Comparison of ENCODE assay signal across 8 cellular contexts in the genomic region with DNA sequence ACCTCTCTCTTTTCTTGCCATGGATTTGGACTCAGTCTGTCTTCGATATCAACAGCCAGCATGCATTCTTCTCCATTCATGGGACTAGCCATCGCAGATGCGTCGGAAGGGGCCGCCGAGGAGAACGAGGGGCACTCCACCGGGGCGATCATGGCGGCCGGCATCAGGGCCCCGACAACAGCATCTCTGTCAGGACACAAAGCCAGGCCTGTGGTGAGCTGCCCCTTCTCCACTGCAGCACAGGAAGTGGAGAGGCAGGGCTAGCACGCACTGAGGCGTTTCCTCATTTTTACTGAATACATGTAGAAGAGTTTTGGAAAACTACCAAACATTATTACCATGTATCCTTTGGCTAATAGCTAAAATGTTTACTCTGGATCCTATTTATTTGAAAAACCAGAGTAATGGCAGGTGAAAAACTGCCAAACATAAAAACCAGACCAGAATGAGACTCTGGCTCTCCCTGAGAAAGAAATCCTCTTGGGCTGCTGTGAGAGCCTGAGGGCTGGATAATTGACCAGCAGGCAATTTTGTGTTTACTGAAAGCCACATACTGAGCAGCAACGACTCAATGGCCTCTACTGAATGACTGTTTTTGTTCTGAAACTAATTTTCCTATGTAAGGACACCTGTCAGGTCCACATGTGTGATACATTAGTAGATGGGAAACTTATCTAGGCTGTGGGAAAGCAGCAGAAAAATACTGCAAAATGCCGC.
DNase-seq lines count a peak whose midpoint lies in the region; ATAC-seq and TF ChIP-seq lines count a peak whose summit lies in the region.
"Not testable (repeated sequence)": the region's sequence is repeated elsewhere in the genome, so short reads cannot be mapped to it uniquely, and the experiment has no call there.

No MANE protein-coding gene starts in this region.

- not testable (repeated sequence) for H3K4me2 ChIP-seq in H9 (ENCODE audit: insufficient read depth, insufficient read length, low read length); neural cell (ENCODE audit: low read length)

- not testable (repeated sequence) for H2BK15ac ChIP-seq in H9 (ENCODE audit: low read depth, low read length)

- not testable (repeated sequence) for H3K18ac ChIP-seq in H9 (ENCODE audit: insufficient read length, low read depth, low read length)

- not testable (repeated sequence) for H2BK5ac ChIP-seq in H9 (ENCODE audit: insufficient read length, low read length)

- H3K23ac ChIP-seq in H9 (ENCODE audit: insufficient read length, low read depth, low read length), result not testable (repeated sequence)

- H3K36me3 ChIP-seq in neural cell (ENCODE audit: insufficient read depth, low read length), result not testable (repeated sequence)

- no CpG with 5 or more reads among the region's 16 CpGs for WGBS in H9 (ENCODE audit: extremely low coverage, insufficient read length, low lambda C conversion rate)

- H3K14ac ChIP-seq in H9 (ENCODE audit: insufficient read depth, low read length), result not testable (repeated sequence)

- not testable (repeated sequence) for H2AK5ac ChIP-seq in H9 (ENCODE audit: insufficient read length, low read length)

- not testable (repeated sequence) for H3F3A ChIP-seq in neural cell (ENCODE audit: insufficient read depth, low read length, poor library complexity, severe bottlenecking)

- not testable (repeated sequence) for H4K20me1 ChIP-seq in H9 (ENCODE audit: control insufficient read depth, insufficient read depth, insufficient read length); neural cell (ENCODE audit: insufficient read depth)

- not testable (repeated sequence) for TF ChIP-seq RAD21 in neural cell (conservative IDR thresholded peaks at IDR 0.05)

- not testable (repeated sequence) for H3K4me1 ChIP-seq in H9 (ENCODE audit: insufficient read depth, low read length)

- H3K79me2 ChIP-seq in H9 (ENCODE audit: insufficient read depth, low read length); neural cell (replicated peaks; ENCODE audit: insufficient read depth, low read length): not testable (repeated sequence)

- H2BK12ac ChIP-seq in H9 (ENCODE audit: insufficient read length, low read depth, low read length), result not testable (repeated sequence)

- H3K4me3 ChIP-seq in neural cell (ENCODE audit: low read length), result not testable (repeated sequence)

- not testable (repeated sequence) for H4K5ac ChIP-seq in H9 (ENCODE audit: insufficient read length, low read depth, low read length)

- H3K27me3 Mint-ChIP-seq in H9 (ENCODE audit: low read depth); activated T-cell treated with anti-CD3 and anti-CD28 coated beads, Interleukin-2, amount 50 U/mL, for 72 hours (ENCODE audit: low read depth); type B pancreatic cell: not testable (repeated sequence)

- TF ChIP-seq CTCF in H9 (conservative IDR thresholded peaks at IDR 0.05); neural cell (IDR thresholded peaks at IDR 0.05; ENCODE audit: poor library complexity, severe bottlenecking); type B pancreatic cell (conservative IDR thresholded peaks at IDR 0.05): not testable (repeated sequence)

- not testable (repeated sequence) for H2BK20ac ChIP-seq in H9 (ENCODE audit: low read depth, low read length, poor library complexity, severe bottlenecking)

- H3K9ac ChIP-seq in H9 (ENCODE audit: extremely low read depth, insufficient read length, low read length); neural cell (ENCODE audit: low read length): not testable (repeated sequence)

- not testable (repeated sequence) for H3K9me3 Mint-ChIP-seq in H9; activated T-cell treated with anti-CD3 and anti-CD28 coated beads, Interleukin-2, amount 50 U/mL, for 72 hours; type B pancreatic cell

- H3K36me3 Mint-ChIP-seq in H9 (ENCODE audit: insufficient read depth in 1 of 3, low read depth in 3 of 3) (peaks cover 54 to 71% (median 63%) of the 10 kb centered on the region in 3 experiments; a peak in 6 of 7 replicates), type B pancreatic cell (peaks cover 39% of the 10 kb centered on the region)
- peaks cover 7 to 26% of the 10 kb centered on the region in 2 donors for H3K36me3 Mint-ChIP-seq in activated T-cell treated with anti-CD3 and anti-CD28 coated beads, Interleukin-2, amount 50 U/mL, for 72 hours (ENCODE audit: insufficient read depth in 2 of 2)

- not testable (repeated sequence) for H3K9me3 ChIP-seq in H9 (ENCODE audit: control insufficient read depth, low read depth, low read length); neural cell (ENCODE audit: low read length)

- not testable (repeated sequence) for H4K8ac ChIP-seq in H9 (replicated peaks; ENCODE audit: insufficient read length, low read depth, low read length)

- not testable (repeated sequence) for H4K91ac ChIP-seq in H9 (ENCODE audit: insufficient read length, low read depth, low read length)

- not testable (repeated sequence) for H2AFZ ChIP-seq in H9 (ENCODE audit: low read length); neural cell (ENCODE audit: low read depth, low read length)

- H3K23me2 ChIP-seq in H9 (ENCODE audit: insufficient read length, low read depth, low read length, poor library complexity, severe bottlenecking), result not testable (repeated sequence)

- not testable (repeated sequence) for H3K4me3 Mint-ChIP-seq in H9, type B pancreatic cell
- H3K4me3 Mint-ChIP-seq in activated T-cell treated with anti-CD3 and anti-CD28 coated beads, Interleukin-2, amount 50 U/mL, for 72 hours, result peak overlapping the region in 1 of 2 donors; percentile 20

- ATAC-seq in activated T-cell treated with anti-CD3 and anti-CD28 coated beads, Interleukin-2, amount 50 U/mL, for 72 hours (replicated peaks in 1 of 2), result not testable (repeated sequence)

- H3K4me1 Mint-ChIP-seq in H9, result peaks cover 8 to 13% of the 10 kb centered on the region in 2 experiments
- H3K4me1 Mint-ChIP-seq in activated T-cell treated with anti-CD3 and anti-CD28 coated beads, Interleukin-2, amount 50 U/mL, for 72 hours (ENCODE audit: low read depth); type B pancreatic cell (ENCODE audit: unreplicated experiment): not testable (repeated sequence)

- not testable (repeated sequence) for H3K9me2 ChIP-seq in neural cell (ENCODE audit: insufficient read depth, low read length)

- H3K27me3 ChIP-seq in H9 (ENCODE audit: insufficient read depth, low read length); neural cell (ENCODE audit: insufficient read depth, low read depth, low read length): not testable (repeated sequence)

- not testable (repeated sequence) for DNase-seq in H9; activated T-cell treated with anti-CD3 and anti-CD28 coated beads, Interleukin-2, amount 50 U/mL, for 72 hours; type B pancreatic cell (ENCODE audit: extremely low spot score, unreplicated experiment)
- DNase-seq in NCI-H1417 (lab: John Stamatoyannopoulos, UW) (peak in 2 of 3 experiments; percentile 79 to 96), NCI-H2107 treated with DMSO at 0.1 percent for 48 hours (lab: John Stamatoyannopoulos, UW; ENCODE audit: unreplicated experiment) (peak; percentile 59), NCI-H774 (lab: John Stamatoyannopoulos, UW) (peak; percentile 50), foreskin melanocyte (peak; percentile 68)

- H2BK120ac ChIP-seq in H9 (ENCODE audit: low read depth, low read length, poor library complexity, severe bottlenecking), result not testable (repeated sequence)

- not testable (repeated sequence) for H3K27ac ChIP-seq in H9 (ENCODE audit: insufficient read length, low read depth, low read length); neural cell (ENCODE audit: low read length)

- H3K27ac Mint-ChIP-seq in H9 (peak overlapping the region; percentile 92 to 99 (median 96)), type B pancreatic cell (peak overlapping the region; percentile 42)
- H3K27ac Mint-ChIP-seq in activated T-cell treated with anti-CD3 and anti-CD28 coated beads, Interleukin-2, amount 50 U/mL, for 72 hours, result peak overlapping the region; percentile 88

- not testable (repeated sequence) for H3T11ph ChIP-seq in H9 (ENCODE audit: low read length)

- not testable (repeated sequence) for H3K56ac ChIP-seq in H9 (ENCODE audit: insufficient read length, low read depth, low read length)

- H3K4ac ChIP-seq in H9 (ENCODE audit: low read depth, low read length), result not testable (repeated sequence)

- TF ChIP-seq EP300 in neural cell (conservative IDR thresholded peaks at IDR 0.05; ENCODE audit: poor library complexity, severe bottlenecking), result not testable (repeated sequence)

- H3K79me1 ChIP-seq in H9 (ENCODE audit: insufficient read depth, low read depth, low read length, poor library complexity, severe bottlenecking), result not testable (repeated sequence)

TF ChIP-seq in neural cell, 6 proteins besides CTCF, POLR2A, EP300 and RAD21:
- peak; percentile 78 for TF ChIP-seq POLR2AphosphoS5 (IDR thresholded peaks at IDR 0.05)
TF ChIP-seq in neural cell: peak in this region for 1; not testable (repeated sequence) for 5.

Comparison
In these comparisons a context has a peak if more than half of its experiments do, and no peak if none do; other contexts are left out.
1. H3K27ac Mint-ChIP-seq: peak in every context shown above with its lines; median percentile 96 in H9; 88 in activated T-cell treated with anti-CD3 and anti-CD28 coated beads, Interleukin-2, amount 50 U/mL, for 72 hours; 42 in type B pancreatic cell.